ENCODE assay signal across 24 cellular contexts in the genomic region with DNA sequence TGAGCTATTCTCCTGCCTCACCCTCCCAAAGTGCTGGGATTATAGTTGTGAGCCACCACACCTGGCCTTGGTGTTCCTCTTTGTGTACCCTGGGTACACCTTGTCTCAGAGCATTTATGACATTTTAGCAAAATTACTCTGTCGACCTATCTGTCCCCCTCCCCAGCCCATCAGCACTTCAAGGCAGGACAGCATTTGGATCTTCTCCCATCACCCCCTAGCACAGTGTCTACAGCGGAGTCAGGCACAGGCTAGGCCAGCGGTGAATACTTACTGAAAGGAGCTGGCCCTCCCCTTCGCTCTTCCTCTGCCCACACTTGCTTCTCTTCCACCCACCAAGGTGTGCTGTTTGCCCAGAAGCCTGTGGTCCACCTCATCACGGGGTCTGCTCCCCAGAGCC.
"Had no signal": no experiment of that assay in that cellular context is flagged by ENCODE, and none has a peak within 500 bp of the region (broad histone marks: within the 10 kb centered on the region; RNA-seq: fewer than 3 reads in every experiment).

No MANE protein-coding gene starts in this region.

- H3K27ac ChIP-seq: adrenal gland, body of pancreas, colonic mucosa, neutrophil, right lobe of liver, thoracic aorta had no signal

- DNase-seq: activated CD4-positive, CD25-positive, alpha-beta regulatory T cell treated with anti-CD3 and anti-CD28 coated beads, Interleukin-2, amount 50 U/mL, for 72 hours; activated effector memory CD4-positive, alpha-beta T cell treated with anti-CD3 and anti-CD28 coated beads, Interleukin-2, amount 50 U/mL, for 16 hours; activated naive CD4-positive, alpha-beta T cell treated with anti-CD3 and anti-CD28 coated beads, Interleukin-2, amount 10 ng/mL, durations not matched to agents 7 days and 5 days; activated T-cell treated with anti-CD3 and anti-CD28 coated beads, Interleukin-2, amount 50 U/mL, for 72 hours; adrenal gland; aorta; body of pancreas; cerebellar nuclear complex; colonic mucosa; effector CD8-positive, alpha-beta T cell; islet precursor cell; left cardiac atrium; left ventricle myocardium superior; mucosa of descending colon; stimulated activated CD4-positive, alpha-beta T cell treated with anti-CD3 and anti-CD28 coated beads, Interleukin-12 subunit alpha, Interleukin-12 subunit beta, amount 100 ng/mL, for 4 hours; stimulated activated CD4-positive, alpha-beta T cell treated with anti-CD3 and anti-CD28 coated beads, Interleukin-4, amount 100 ng/mL, for 1 hour; T1000; trophoblast cell had no signal

- ATAC-seq: activated T-cell treated with anti-CD3 and anti-CD28 coated beads, Interleukin-2, amount 50 U/mL, for 72 hours; body of pancreas; left cardiac atrium; left ventricle myocardium superior; mucosa of descending colon; natural killer cell treated with Interleukin-12 subunit alpha and Interleukin-12 subunit beta and Interleukin-15 and Interleukin-18, amount 100 ng/mL, for 72 hours; right lobe of liver had no signal

- H3K4me3 ChIP-seq: adrenal gland, body of pancreas, cardiac muscle cell, colonic mucosa, mucosa of descending colon, right lobe of liver, thoracic aorta had no signal

- H3K4me1 ChIP-seq: colonic mucosa had no signal

- H3K27me3 ChIP-seq: adrenal gland, body of pancreas, cardiac muscle cell, colonic mucosa, neutrophil, right lobe of liver had no signal

- H3K9me3 Mint-ChIP-seq: activated naive CD4-positive, alpha-beta T cell treated with anti-CD3 and anti-CD28 coated beads, Interleukin-2, amount 10 ng/mL, durations not matched to agents 7 days and 5 days; activated T-cell treated with anti-CD3 and anti-CD28 coated beads, Interleukin-2, amount 50 U/mL, for 72 hours; natural killer cell treated with Interleukin-12 subunit alpha and Interleukin-12 subunit beta and Interleukin-15 and Interleukin-18, amount 100 ng/mL, for 72 hours; stimulated activated naive CD8-positive, alpha-beta T cell treated with anti-CD3 and anti-CD28 coated beads, Interleukin-15, Interleukin-2, amounts not matched to agents 100 ng/mL and 50 ng/mL, for 24 hours had no signal

- H3K4me3 Mint-ChIP-seq: activated naive CD4-positive, alpha-beta T cell treated with anti-CD3 and anti-CD28 coated beads, Interleukin-2, amount 10 ng/mL, durations not matched to agents 7 days and 5 days; activated T-cell treated with anti-CD3 and anti-CD28 coated beads, Interleukin-2, amount 50 U/mL, for 72 hours; natural killer cell treated with Interleukin-12 subunit alpha and Interleukin-12 subunit beta and Interleukin-15 and Interleukin-18, amount 100 ng/mL, for 72 hours; stimulated activated naive CD8-positive, alpha-beta T cell treated with anti-CD3 and anti-CD28 coated beads, Interleukin-15, Interleukin-2, amounts not matched to agents 100 ng/mL and 50 ng/mL, for 24 hours had no signal

- H3K27ac Mint-ChIP-seq: activated naive CD4-positive, alpha-beta T cell treated with anti-CD3 and anti-CD28 coated beads, Interleukin-2, amount 10 ng/mL, durations not matched to agents 7 days and 5 days; activated T-cell treated with anti-CD3 and anti-CD28 coated beads, Interleukin-2, amount 50 U/mL, for 72 hours had no signal

- H3K9me3 ChIP-seq: adrenal gland, body of pancreas, colonic mucosa, mucosa of descending colon, neutrophil, right lobe of liver, thoracic aorta had no signal

- H3K27me3 Mint-ChIP-seq: activated naive CD4-positive, alpha-beta T cell treated with anti-CD3 and anti-CD28 coated beads, Interleukin-2, amount 10 ng/mL, durations not matched to agents 7 days and 5 days; natural killer cell treated with Interleukin-12 subunit alpha and Interleukin-12 subunit beta and Interleukin-15 and Interleukin-18, amount 100 ng/mL, for 72 hours; stimulated activated naive CD8-positive, alpha-beta T cell treated with anti-CD3 and anti-CD28 coated beads, Interleukin-15, Interleukin-2, amounts not matched to agents 100 ng/mL and 50 ng/mL, for 24 hours had no signal
